Comparison of ENCODE assay signal across 1 cellular context in genomic region chr5:95843733-95844223, GRCh38.
TF ChIP-seq lines count a peak whose summit lies in the region.

No MANE protein-coding gene starts in this region.

TF ChIP-seq in IMR-90, 13 proteins besides CTCF, POLR2A, EP300 and RAD21:
- TF ChIP-seq MXI1 (IDR thresholded peaks at IDR 0.05; ENCODE audit: borderline replicate concordance, low read depth, low read length) (no peak), NFE2L2 (IDR thresholded peaks at IDR 0.05; ENCODE audit: low read depth, low read length) (no peak), ELK1 (IDR thresholded peaks at IDR 0.05; ENCODE audit: borderline replicate concordance, low read depth, low read length) (no peak), FOS (IDR thresholded peaks at IDR 0.05; ENCODE audit: low read depth, low read length) (no peak), MAFK (IDR thresholded peaks at IDR 0.05; ENCODE audit: low read depth, low read length) (no peak), MAZ (IDR thresholded peaks at IDR 0.05; ENCODE audit: borderline replicate concordance, low read depth, low read length) (no peak), SMC3 (IDR thresholded peaks at IDR 0.05; ENCODE audit: low read depth, low read length) (no peak), BHLHE40 (IDR thresholded peaks at IDR 0.05; ENCODE audit: low read depth, low read length) (no peak), RCOR1 (IDR thresholded peaks at IDR 0.05; ENCODE audit: insufficient replicate concordance, low read length) (no peak), RFX5 (IDR thresholded peaks at IDR 0.05; ENCODE audit: low read depth, low read length) (no peak), USF2 (IDR thresholded peaks at IDR 0.05; ENCODE audit: low read depth, low read length) (no peak), CEBPB (IDR thresholded peaks at IDR 0.05; ENCODE audit: low read depth, low read length) (no peak), CHD1 (IDR thresholded peaks at IDR 0.05; ENCODE audit: low read depth, low read length) (no peak)
TF ChIP-seq in IMR-90: peak in this region for 0.
